12 cellular contexts compared by ENCODE assay signal in genomic region chr16:50360033-50360778, GRCh38. TPM values are rescaled to one million over a fixed set of nuclear protein-coding genes. Genes with fewer than 3 reads are reported as not detected.
DNase-seq lines count a peak whose midpoint lies in the region; ATAC-seq, FAIRE-seq and TF ChIP-seq lines count a peak whose summit lies in the region.
"Had no signal": no experiment of that assay in that cellular context is flagged by ENCODE, and none has a peak within 500 bp of the region (broad histone marks: within the 10 kb centered on the region; RNA-seq: fewer than 3 reads in every experiment).

No MANE protein-coding gene starts in this region.

- no peaks in the 10 kb centered on the region for H3K9me3 ChIP-seq in A549
- H3K9me3 ChIP-seq: vagina had no signal

- H3K9me3 Mint-ChIP-seq in HFFc6: no peaks in the 10 kb centered on the region
- peaks cover 2% of the 10 kb centered on the region for H3K9me3 Mint-ChIP-seq in mesothelial cell of epicardium

- H3K27me3 Mint-ChIP-seq in HFFc6 (ENCODE audit: insufficient read depth): no peaks in the 10 kb centered on the region; the same call in 1 of the 2 replicates
- H3K27me3 Mint-ChIP-seq in mesothelial cell of epicardium (ENCODE audit: low read depth): no peaks in the 10 kb centered on the region

- TF ChIP-seq CTCF in A549 (IDR thresholded peaks at IDR 0.05) (no peak), HFFc6 (IDR thresholded peaks at IDR 0.05) (no peak), cardiac fibroblast (IDR thresholded peaks at IDR 0.05; ENCODE audit: low read depth, low read length) (no peak), mesothelial cell of epicardium (IDR thresholded peaks at IDR 0.05; ENCODE audit: unreplicated experiment) (no peak)

- ATAC-seq in A549 (no peak), HG02642 (IDR thresholded peaks at IDR 0.05; ENCODE audit: poor library complexity, unreplicated experiment) (no peak)

- POLR2A ChIA-PET in A549 (lab: Yijun Ruan, JAX): interaction anchor here (0.6 kb wide), 1 partner anchor 179 kb away, joined by 3 read pairs; no protein-coding TSS in a partner anchor

- no peak overlapping the region for H3K27ac ChIP-seq in A549
- H3K27ac ChIP-seq: vagina had no signal

- H3K36me3 Mint-ChIP-seq in HFFc6 (ENCODE audit: low read depth): peaks cover 16% of the 10 kb centered on the region
- peaks cover 28% of the 10 kb centered on the region for H3K36me3 Mint-ChIP-seq in mesothelial cell of epicardium

- H3K4me3 Mint-ChIP-seq in HFFc6 (no peak overlapping the region), mesothelial cell of epicardium (no peak overlapping the region)

- 78% methylated on average over 6 of the region's 6 CpGs for WGBS in A549 (ENCODE audit: missing lambda C conversion rate)

- in situ Hi-C loops in KBM-7 (cut with MboI; ENCODE audit: low pct_unique_long_range_greater_than_20kb, low sequenced_read_pairs): no loop called here

- no peak for TF ChIP-seq RAD21 in A549 (conservative IDR thresholded peaks at IDR 0.05 in 1 of 2, IDR thresholded peaks at IDR 0.05 in 1 of 2)

- peaks cover 10% of the 10 kb centered on the region for H3K4me1 Mint-ChIP-seq in HFFc6 (ENCODE audit: low read depth)
- H3K4me1 Mint-ChIP-seq in mesothelial cell of epicardium: peaks cover 3% of the 10 kb centered on the region

- TF ChIP-seq EP300 in A549 (IDR thresholded peaks at IDR 0.05): no peak

- FAIRE-seq in A549 (lab: Jason Lieb, UNC): no peak
- FAIRE-seq: RCC 7860, TTC549 had no signal

- no peak for TF ChIP-seq POLR2A in A549 (IDR thresholded peaks at IDR 0.05; ENCODE audit: low read length)

- CTCF ChIA-PET in A549 (lab: Yijun Ruan, JAX): interaction anchor here (0.6 to 2.5 kb wide), 5 partner anchors 9 to 1738 kb away, joined by 3 to 7 read pairs (median 4); partner anchors contain the start of gene BRD7

- DNase-seq in A549 (ENCODE audit: low read depth in 1 of 2, low spot score in 1 of 2) (no peak), HFFc6 (no peak), cardiac fibroblast (ENCODE audit: low read depth in 2 of 2) (peak; percentile 25 to 75), mesothelial cell of epicardium (ENCODE audit: low spot score in 2 of 2, unreplicated experiment in 2 of 2) (no peak), inferior parietal cortex (ENCODE audit: extremely low spot score) (no peak), KBM-7 (no peak), dedifferentiated amniotic fluid mesenchymal stem cell (ENCODE audit: extremely low spot score) (no peak)
- DNase-seq: activated effector memory CD4-positive, alpha-beta T cell treated with anti-CD3 and anti-CD28 coated beads, Interleukin-2, amount 50 U/mL, for 16 hours had no signal

- H3K27ac Mint-ChIP-seq in HFFc6: peak overlapping the region; percentile 29
- H3K27ac Mint-ChIP-seq in mesothelial cell of epicardium: peak overlapping the region; percentile 37

- no peaks in the 10 kb centered on the region for H3K4me1 ChIP-seq in A549

- no peak overlapping the region for H3K4me2 ChIP-seq in A549

- H3K4me3 ChIP-seq in A549: no peak overlapping the region
- H3K4me3 ChIP-seq in cardiac fibroblast (replicated peaks in 1 of 2; ENCODE audit: low read depth in 2 of 2, low read length in 2 of 2): no peak overlapping the region
- H3K4me3 ChIP-seq: vagina had no signal

TF ChIP-seq in A549, 52 proteins besides CTCF, POLR2A, EP300 and RAD21:
- TF ChIP-seq MAFK (IDR thresholded peaks at IDR 0.05; ENCODE audit: partially characterized antibody): peak; percentile 63
- no peak for TF ChIP-seq HOXB13 (CRISPR knock-in tag; IDR thresholded peaks at IDR 0.05; ENCODE audit: low read depth)

RNA-seq across cellular contexts. Expression of gene BRD7, which starts 8.6 kb away (rescaled TPM):
- 94.5 and 102 TPM in 2 replicates for polyA plus RNA-seq in A549 (2011; rRNA removed)
- polyA plus RNA-seq in A549 (2012; cell fraction: cytosol; rRNA removed): 26.2 and 30.8 TPM in 2 replicates
- polyA plus RNA-seq in A549 (2012; cell fraction: nucleus; rRNA removed): 28.5 and 30.8 TPM in 2 replicates
- polyA plus RNA-seq in A549 (2017; fragmentation: RNase III; extraction: RNeasy Plus Mini Kit Qiagen cat#74134 plus additional on column Dnase treatment): 59.9 to 60.4 TPM (median 60.2 TPM) in 3 replicates
- polyA minus RNA-seq in A549 (2011; rRNA and poly(A)+ RNA removed): 42.0 and 42.7 TPM in 2 replicates
- 10 to 100 TPM; 50.5 to 65.0 (median 63.0) TPM for total RNA-seq in HFFc6 (2021; fragmentation: NEBNext Ultra II Directional; extraction: Animal tissue kit (Norgen Biotek cat#: 25700))
- total RNA-seq in mesothelial cell of epicardium: 76.8 to 87.4 TPM (median 84.2 TPM) in 3 replicates

Comparison
In these comparisons a context has a peak if more than half of its experiments do, and no peak if none do; other contexts are left out.
1. DNase-seq: peak in cardiac fibroblast (2 of 2); none in A549 (0 of 2), HFFc6 (single experiment), mesothelial cell of epicardium (0 of 2), inferior parietal cortex (single experiment), KBM-7 (single experiment) and dedifferentiated amniotic fluid mesenchymal stem cell (single experiment).